Comparison of ENCODE assay signal across 8 cellular contexts in genomic region chr11:65041206-65042035, GRCh38. TPM values are rescaled to one million over a fixed set of nuclear protein-coding genes. Genes with fewer than 3 reads are reported as not detected.
A peak's percentile ranks its signal among the peaks of the same experiment; 100 is the strongest.
DNase-seq lines count a peak whose midpoint lies in the region; ATAC-seq and TF ChIP-seq lines count a peak whose summit lies in the region.

Gene SAC3D1 (plus strand): TSS chr11:65041210. CDS start chr11:65041293, 83 bp downstream.

- ATAC-seq in GM18519 (IDR thresholded peaks at IDR 0.05; ENCODE audit: low FRiP score, unreplicated experiment) = peak; percentile 28
- peak; percentile 36 for ATAC-seq in HG02970 (IDR thresholded peaks at IDR 0.05; ENCODE audit: low FRiP score, unreplicated experiment)
- peak; percentile 64 to 78 (median 66) for ATAC-seq in psoas muscle

- H3K4me3 Mint-ChIP-seq in activated naive CD4-positive, alpha-beta T cell treated with anti-CD3 and anti-CD28 coated beads for 36 hours = peak within 1 kb of the TSS; percentile 92

- peaks cover 4% of the 10 kb centered on the region for H3K36me3 Mint-ChIP-seq in activated naive CD4-positive, alpha-beta T cell treated with anti-CD3 and anti-CD28 coated beads for 36 hours (ENCODE audit: low read depth)

- peak within 1 kb of the TSS; percentile 98 for H3K27ac Mint-ChIP-seq in activated naive CD4-positive, alpha-beta T cell treated with anti-CD3 and anti-CD28 coated beads for 36 hours

- peaks cover 22% of the 10 kb centered on the region for H3K4me1 Mint-ChIP-seq in activated naive CD4-positive, alpha-beta T cell treated with anti-CD3 and anti-CD28 coated beads for 36 hours (ENCODE audit: low read depth)

- CTCF ChIA-PET in activated naive CD4-positive, alpha-beta T cell treated with anti-CD3 and anti-CD28 coated beads for 36 hours (lab: Charles Lee) = interaction anchor here (0.9 to 1.7 kb wide), 3 partner anchors 16 to 37 kb away, joined by 3 to 6 read pairs (median 3); partner anchors contain the start of gene ARL2

- 0 to 2% (median 2%) methylated on average over 62 to 94 of the region's 94 CpGs for WGBS in psoas muscle, 3 donors

- intact Hi-C loops in activated naive CD4-positive, alpha-beta T cell treated with anti-CD3 and anti-CD28 coated beads for 36 hours (cut with micrococcal nuclease) = loop anchor here (1.0 to 2.0 kb wide), 2 partner anchors 27 to 69 kb away; partner anchors contain the start of genes ARL2 and TM7SF2
- intact Hi-C loops in psoas muscle (cut with DNase I) = loop anchor here (5.0 kb wide), 1 partner anchor 41 kb away; the partner anchor contains the start of genes CDCA5 (in 2 of the 2) and ZFPL1 (in 2 of the 2)

- H3K9me3 ChIP-seq in cardiac muscle cell (ENCODE audit: low read depth) (no peaks in the 10 kb centered on the region), psoas muscle (no peaks in the 10 kb centered on the region)

- TF ChIP-seq CTCF in AG09309 (IDR thresholded peaks at IDR 0.05; ENCODE audit: control insufficient read depth, insufficient read depth, low read depth, low read length, missing control alignments) (no peak), cardiac muscle cell (IDR thresholded peaks at IDR 0.05; ENCODE audit: low read depth, low read length) (no peak), psoas muscle (IDR thresholded peaks at IDR 0.05) (no peak)

- H3K4me3 ChIP-seq in AG09309 (ENCODE audit: control insufficient read depth, low read depth, low read length) (peak within 1 kb of the TSS; percentile 69), cardiac muscle cell (peak within 1 kb of the TSS; percentile 58), psoas muscle (peak within 1 kb of the TSS; percentile 95)

- H3K27ac ChIP-seq in cardiac muscle cell = peak within 1 kb of the TSS; percentile 80
- peak within 1 kb of the TSS; percentile 93 for H3K27ac ChIP-seq in psoas muscle

- no peaks in the 10 kb centered on the region for H3K27me3 ChIP-seq in cardiac muscle cell
- no peaks in the 10 kb centered on the region for H3K27me3 ChIP-seq in psoas muscle (ENCODE audit: insufficient read depth in 3 of 3, low read length in 2 of 3)

- H3K4me1 ChIP-seq in cardiac muscle cell (ENCODE audit: low read depth) (peaks cover 4% of the 10 kb centered on the region), psoas muscle (peaks cover 26% of the 10 kb centered on the region)

- H3K27me3 Mint-ChIP-seq in activated naive CD4-positive, alpha-beta T cell treated with anti-CD3 and anti-CD28 coated beads for 36 hours (ENCODE audit: low read depth) = no peaks in the 10 kb centered on the region

- H3K36me3 ChIP-seq in cardiac muscle cell = peaks cover 12% of the 10 kb centered on the region
- peaks cover 6 to 48% of the 10 kb centered on the region in 2 donors for H3K36me3 ChIP-seq in psoas muscle (ENCODE audit: insufficient read depth in 1 of 2, low read depth in 1 of 2)

- H3K9me3 Mint-ChIP-seq in activated naive CD4-positive, alpha-beta T cell treated with anti-CD3 and anti-CD28 coated beads for 36 hours = no peaks in the 10 kb centered on the region

- no peak for DNase-seq in AG09309 (ENCODE audit: low read depth)
- DNase-seq in NCI-H510A treated with DMSO at 0.1 percent for 48 hours (lab: John Stamatoyannopoulos, UW) = peak; percentile 77
- peak; percentile 65 for DNase-seq in activated naive CD4-positive, alpha-beta T cell treated with anti-CD3 and anti-CD28 coated beads for 36 hours
- DNase-seq in cardiac muscle cell (ENCODE audit: low read depth in 1 of 2, low spot score in 1 of 2) = peak in 1 of 2 donors; percentile 74
- no peak for DNase-seq in psoas muscle
- no peak for DNase-seq in medulla oblongata (ENCODE audit: extremely low spot score)

RNA-seq across cellular contexts. Expression of gene SAC3D1, which starts in this region (rescaled TPM):
- 10 to 100 TPM; 19.2 to 20.3 TPM for total RNA-seq in activated naive CD4-positive, alpha-beta T cell treated with anti-CD3 and anti-CD28 coated beads for 36 hours
- 22.3 and 24.6 TPM in 2 replicates for total RNA-seq in cardiac muscle cell
- 23.6 and 32.7 TPM in 2 replicates for polyA plus RNA-seq in cardiac muscle cell
- 10 to 100 TPM in 1 of 4 donors, 1 to 10 TPM in 3; 8.4 to 12.3 (median 9.1) TPM for total RNA-seq in psoas muscle
- polyA plus RNA-seq in psoas muscle = 10 to 100 TPM; 10.8 to 19.2 (median 12.9) TPM

Comparison
In these comparisons a context has a peak if more than half of its experiments do, and no peak if none do; other contexts are left out.
1. DNase-seq: peak in NCI-H510A treated with DMSO at 0.1 percent for 48 hours (single experiment) and activated naive CD4-positive, alpha-beta T cell treated with anti-CD3 and anti-CD28 coated beads for 36 hours (single experiment); none in AG09309 (single experiment), psoas muscle (0 of 2) and medulla oblongata (single experiment).
2. Peak in every context shown above with its lines, with median percentiles within 50 percentile points of each other: H3K4me3 ChIP-seq and ATAC-seq.